ENCODE assay signal across 12 cellular contexts in genomic region chr16:8644513-8645140, GRCh38. TPM values are rescaled to one million over a fixed set of nuclear protein-coding genes. Genes with fewer than 3 reads are reported as not detected.
DNase-seq lines count a peak whose midpoint lies in the region; ATAC-seq and TF ChIP-seq lines count a peak whose summit lies in the region.
"Had no signal": no experiment of that assay in that cellular context is flagged by ENCODE, and none has a peak within 500 bp of the region (broad histone marks: within the 10 kb centered on the region; RNA-seq: fewer than 3 reads in every experiment).

No MANE protein-coding gene starts in this region.

- H3K36me3 Mint-ChIP-seq in activated CD4-positive, alpha-beta T cell treated with anti-CD3 and anti-CD28 coated beads for 36 hours (ENCODE audit: low read depth): peaks cover 55% of the 10 kb centered on the region
- peaks cover 63% of the 10 kb centered on the region for H3K36me3 Mint-ChIP-seq in T-helper 2 cell treated with Interferon-gamma antibody and Interleukin-4, amounts not matched to agents 5 μg/mL and 100 μg/mL, for 36 hours (ENCODE audit: low read depth)

- no peaks in the 10 kb centered on the region for H3K27me3 ChIP-seq in heart left ventricle

- H3K4me3 ChIP-seq in heart left ventricle: peak overlapping the region in 1 of 12 donors; percentile 31

- H3K9me3 ChIP-seq in heart left ventricle: no peaks in the 10 kb centered on the region

- H3K4me1 Mint-ChIP-seq in activated CD4-positive, alpha-beta T cell treated with anti-CD3 and anti-CD28 coated beads for 36 hours: peaks cover 9% of the 10 kb centered on the region
- peaks cover 10% of the 10 kb centered on the region for H3K4me1 Mint-ChIP-seq in T-helper 2 cell treated with Interferon-gamma antibody and Interleukin-4, amounts not matched to agents 5 μg/mL and 100 μg/mL, for 36 hours (ENCODE audit: low read depth)

- 83 to 87% (median 85%) methylated on average over 24 of the region's 24 CpGs for WGBS in heart left ventricle, 4 donors

- no peaks in the 10 kb centered on the region for H3K27me3 Mint-ChIP-seq in activated CD4-positive, alpha-beta T cell treated with anti-CD3 and anti-CD28 coated beads for 36 hours
- H3K27me3 Mint-ChIP-seq in T-helper 2 cell treated with Interferon-gamma antibody and Interleukin-4, amounts not matched to agents 5 μg/mL and 100 μg/mL, for 36 hours (ENCODE audit: low read depth): no peaks in the 10 kb centered on the region

- no peak overlapping the region for H3K4me3 Mint-ChIP-seq in activated CD4-positive, alpha-beta T cell treated with anti-CD3 and anti-CD28 coated beads for 36 hours
- H3K4me3 Mint-ChIP-seq in T-helper 2 cell treated with Interferon-gamma antibody and Interleukin-4, amounts not matched to agents 5 μg/mL and 100 μg/mL, for 36 hours: peak overlapping the region; percentile 10

- no peak for TF ChIP-seq POLR2A in heart left ventricle (IDR thresholded peaks at IDR 0.05)

- peak; percentile 26 for DNase-seq in activated CD4-positive, alpha-beta T cell treated with anti-CD3 and anti-CD28 coated beads for 36 hours
- DNase-seq in activated CD4-positive, alpha-beta T cell treated with anti-CD3 and anti-CD28 coated beads for 48 hours: no peak
- DNase-seq in T-helper 2 cell treated with Interferon-gamma antibody and Interleukin-4, amounts not matched to agents 5 μg/mL and 100 μg/mL, for 36 hours (ENCODE audit: low spot score): no peak
- DNase-seq in heart left ventricle (peak in 2 of 5 donors; percentile 34 to 55), DMS153 treated with DMSO at 0.1 percent for 48 hours (lab: John Stamatoyannopoulos, UW; ENCODE audit: unreplicated experiment) (no peak), NCI-H2107 (lab: John Stamatoyannopoulos, UW) (no peak), NCI-H526 (lab: John Stamatoyannopoulos, UW) (no peak)
- DNase-seq in stimulated activated naive CD8-positive, alpha-beta T cell treated with anti-CD3 and anti-CD28 coated beads, Interleukin-15, Interleukin-2, amounts not matched to agents 100 U/mL and 50 U/mL, for 24 hours: no peak
- DNase-seq: activated effector memory CD4-positive, alpha-beta T cell treated with Interleukin-2 at 50 U/mL for 16 hours; NCI-H2029 had no signal

- peak overlapping the region; percentile 76 for H3K27ac Mint-ChIP-seq in activated CD4-positive, alpha-beta T cell treated with anti-CD3 and anti-CD28 coated beads for 36 hours
- H3K27ac Mint-ChIP-seq in T-helper 2 cell treated with Interferon-gamma antibody and Interleukin-4, amounts not matched to agents 5 μg/mL and 100 μg/mL, for 36 hours: peak overlapping the region; percentile 79

- peak overlapping the region in 1 of 12 donors; percentile 86 for H3K27ac ChIP-seq in heart left ventricle
- H3K27ac ChIP-seq: 22Rv1 had no signal

- POLR2A ChIA-PET in activated CD4-positive, alpha-beta T cell treated with anti-CD3 and anti-CD28 coated beads for 36 hours (lab: Charles Lee): no interaction called here

- peaks cover 0 to 12% (median 0%) of the 10 kb centered on the region in 12 donors for H3K4me1 ChIP-seq in heart left ventricle

- TF ChIP-seq CTCF in heart left ventricle (IDR thresholded peaks at IDR 0.05): no peak

- ATAC-seq in activated CD4-positive, alpha-beta T cell treated with anti-CD3 and anti-CD28 coated beads for 36 hours: peak; percentile 51
- peak in 3 of 4 donors; percentile 58 to 74 (median 64) for ATAC-seq in heart left ventricle
- ATAC-seq in stimulated activated naive CD8-positive, alpha-beta T cell treated with anti-CD3 and anti-CD28 coated beads, Interleukin-15, Interleukin-2, amounts not matched to agents 100 U/mL and 50 U/mL, for 24 hours: peak; percentile 46
- ATAC-seq: SK-N-SH treated with all-trans-retinoic acid at 6 μM for 48 hours had no signal

- no peaks in the 10 kb centered on the region for H3K9me3 Mint-ChIP-seq in activated CD4-positive, alpha-beta T cell treated with anti-CD3 and anti-CD28 coated beads for 36 hours (ENCODE audit: low read depth)
- no peaks in the 10 kb centered on the region for H3K9me3 Mint-ChIP-seq in T-helper 2 cell treated with Interferon-gamma antibody and Interleukin-4, amounts not matched to agents 5 μg/mL and 100 μg/mL, for 36 hours

- H3K36me3 ChIP-seq in heart left ventricle: peaks cover 3 to 88% (median 80%) of the 10 kb centered on the region in 9 donors

- intact Hi-C loops in activated CD4-positive, alpha-beta T cell treated with anti-CD3 and anti-CD28 coated beads for 36 hours (cut with DNase I, micrococcal nuclease): no loop called here
- intact Hi-C loops in heart left ventricle (cut with DNase I): no loop called here

- CTCF ChIA-PET in activated CD4-positive, alpha-beta T cell treated with anti-CD3 and anti-CD28 coated beads for 36 hours (lab: Charles Lee): interaction anchor here (0.6 to 1.6 kb wide), 4 partner anchors 9 to 465 kb away, joined by 3 to 4 read pairs (median 4); no protein-coding TSS in a partner anchor

RNA-seq across cellular contexts. Expression of gene METTL22, which starts 23.1 kb away (rescaled TPM):
- total RNA-seq in activated CD4-positive, alpha-beta T cell treated with anti-CD3 and anti-CD28 coated beads for 36 hours: 10 to 100 TPM; 32.3 to 45.8 TPM
- total RNA-seq in heart left ventricle: 10 to 100 TPM; 15.3 to 80.3 (median 33.0) TPM
- 10 to 100 TPM; 34.0 to 44.9 TPM for polyA plus RNA-seq in heart left ventricle

RNA-seq across cellular contexts. Expression of gene ABAT, which starts 29.8 kb away (rescaled TPM):
- 1 to 10 TPM; 5.4 to 6.0 TPM for total RNA-seq in activated CD4-positive, alpha-beta T cell treated with anti-CD3 and anti-CD28 coated beads for 36 hours
- 10 to 100 TPM in 5 of 9 donors, 1 to 10 TPM in 4; 5.1 to 37.0 (median 12.8) TPM for total RNA-seq in heart left ventricle
- 10 to 100 TPM in 1 of 2 donors, 1 to 10 TPM in 1; 3.4 to 17.6 TPM for polyA plus RNA-seq in heart left ventricle

RNA-seq across cellular contexts. Expression of gene TMEM114, which starts 54.3 kb away (rescaled TPM):
- total RNA-seq in activated CD4-positive, alpha-beta T cell treated with anti-CD3 and anti-CD28 coated beads for 36 hours: not detected
- total RNA-seq in heart left ventricle: not detected
- polyA plus RNA-seq in heart left ventricle: not detected
